ENCODE assay signal across 23 cellular contexts in genomic region chr7:116518971-116519370, GRCh38. TPM values are rescaled to one million over a fixed set of nuclear protein-coding genes. Genes with fewer than 3 reads are reported as not detected.
"Had no signal": no experiment of that assay in that cellular context is flagged by ENCODE, and none has a peak within 500 bp of the region (broad histone marks: within the 10 kb centered on the region; RNA-seq: fewer than 3 reads in every experiment).

No MANE protein-coding gene starts in this region.

- H3K4me1 ChIP-seq: gastrocnemius medialis had no signal

- H2AFZ ChIP-seq: neural progenitor cell had no signal

- H3K27ac ChIP-seq: coronary artery, esophagus squamous epithelium, gastrocnemius medialis, left ventricle myocardium inferior, neural progenitor cell, stomach, suprapubic skin, tibial nerve had no signal

- DNase-seq: activated CD4-positive, alpha-beta memory T cell treated with anti-CD3 and anti-CD28 coated beads for 36 hours; activated CD4-positive, alpha-beta T cell treated with anti-CD3 and anti-CD28 coated beads for 36 hours; activated effector memory CD4-positive, alpha-beta T cell treated with Interleukin-2 at 50 U/mL for 16 hours; activated naive CD4-positive, alpha-beta T cell treated with anti-CD3 and anti-CD28 coated beads for 36 hours; activated naive CD8-positive, alpha-beta T cell treated with anti-CD3 and anti-CD28 coated beads, Interleukin-2, amount 10 ng/mL, durations not matched to agents 7 days and 5 days; activated T-cell treated with anti-CD3 and anti-CD28 coated beads, Interleukin-2, amount 50 U/mL, for 72 hours; amniotic stem cell; cerebellar nuclear complex; esophagus squamous epithelium; gastrocnemius medialis; hippocampal formation; left ventricle myocardium inferior; naive thymus-derived CD8-positive, alpha-beta T cell; small intestine; stimulated activated CD4-positive, alpha-beta T cell treated with anti-CD3 and anti-CD28 coated beads, Interleukin-2, amount 100 ng/mL, for 24 hours; stomach had no signal

- H3K27me3 ChIP-seq: esophagus squamous epithelium, gastrocnemius medialis, suprapubic skin, tibial nerve had no signal

- H3K36me3 ChIP-seq: esophagus squamous epithelium, gastrocnemius medialis, left ventricle myocardium inferior, neural progenitor cell, stomach, suprapubic skin, tibial nerve had no signal

- ATAC-seq: activated CD4-positive, alpha-beta T cell treated with anti-CD3 and anti-CD28 coated beads for 36 hours; activated T-cell treated with anti-CD3 and anti-CD28 coated beads, Interleukin-2, amount 50 U/mL, for 72 hours; gastrocnemius medialis; naive thymus-derived CD8-positive, alpha-beta T cell; sciatic nerve; stimulated activated effector memory CD8-positive, alpha-beta T cell treated with anti-CD3 and anti-CD28 coated beads, Interleukin-12 subunit alpha, Interleukin-12 subunit beta, amount 100 ng/mL, for 72 hours; WTC11 had no signal

- H3K4me3 ChIP-seq: coronary artery, esophagus squamous epithelium, gastrocnemius medialis, left ventricle myocardium inferior, neural progenitor cell, stomach, suprapubic skin, tibial nerve had no signal

- H3K9ac ChIP-seq: neural progenitor cell had no signal

- H3K4me2 ChIP-seq: neural progenitor cell had no signal

- H3K9me3 ChIP-seq: esophagus squamous epithelium, gastrocnemius medialis, left ventricle myocardium inferior, stomach, suprapubic skin, tibial nerve had no signal

RNA-seq across cellular contexts. Expression of gene CAV1, which starts 5.9 kb away (rescaled TPM):
- total RNA-seq: naive thymus-derived CD8-positive, alpha-beta T cell had no signal
- polyA plus RNA-seq: naive thymus-derived CD8-positive, alpha-beta T cell had no signal

RNA-seq across cellular contexts. Expression of gene CAV2, which starts 19.4 kb away (rescaled TPM):
- total RNA-seq: activated CD4-positive, alpha-beta memory T cell treated with anti-CD3 and anti-CD28 coated beads for 36 hours; activated CD4-positive, alpha-beta T cell treated with anti-CD3 and anti-CD28 coated beads for 36 hours; activated naive CD4-positive, alpha-beta T cell treated with anti-CD3 and anti-CD28 coated beads for 36 hours; activated naive CD8-positive, alpha-beta T cell treated with anti-CD3 and anti-CD28 coated beads, Interleukin-2, amount 10 ng/mL, durations not matched to agents 7 days and 5 days; activated T-cell treated with anti-CD3 and anti-CD28 coated beads, Interleukin-2, amount 50 U/mL, for 72 hours; naive thymus-derived CD8-positive, alpha-beta T cell had no signal
- polyA plus RNA-seq: naive thymus-derived CD8-positive, alpha-beta T cell had no signal
